ENCODE assay signal across 10 cellular contexts in the genomic region with DNA sequence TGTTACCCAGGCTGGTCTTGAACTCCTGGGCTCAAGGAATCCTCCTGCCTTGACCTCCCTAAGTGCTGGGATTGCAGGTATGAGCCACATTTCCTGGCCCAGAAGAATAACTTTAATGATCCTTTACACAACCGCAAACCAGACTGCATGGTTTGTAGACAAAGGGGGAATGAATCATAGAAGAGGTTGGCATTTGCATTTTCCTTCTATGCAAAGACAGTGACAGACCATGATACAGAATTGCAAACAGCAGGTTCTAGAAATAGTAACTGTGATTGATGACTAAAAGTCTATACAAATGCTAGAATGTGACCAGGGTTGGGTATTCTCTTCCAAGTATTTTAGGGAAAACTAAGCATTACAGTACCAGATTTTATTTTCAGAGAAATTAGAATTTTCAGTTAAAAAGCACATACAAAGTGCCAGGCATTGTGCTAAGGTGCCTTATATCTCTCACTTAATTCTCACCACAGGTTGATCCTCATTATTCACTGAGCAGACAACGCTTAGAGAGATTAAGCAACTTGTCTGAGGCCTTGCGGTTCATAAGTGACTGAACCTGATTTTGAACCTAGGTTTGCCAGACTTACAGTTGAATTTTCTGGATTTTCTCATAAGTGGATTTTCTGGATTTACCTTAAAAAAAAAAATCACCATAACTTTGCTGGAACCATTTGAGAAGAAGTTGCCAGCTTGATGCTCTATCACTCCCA.
DNase-seq lines count a peak whose midpoint lies in the region; ATAC-seq, FAIRE-seq and TF ChIP-seq lines count a peak whose summit lies in the region.
"Had no signal": no experiment of that assay in that cellular context is flagged by ENCODE, and none has a peak within 500 bp of the region (broad histone marks: within the 10 kb centered on the region; RNA-seq: fewer than 3 reads in every experiment).

No MANE protein-coding gene starts in this region.

- CTCF ChIA-PET in MCF 10A (lab: Yijun Ruan, JAX), result no interaction called here

- H3K27ac ChIP-seq in breast epithelium, result no peak overlapping the region
- H3K27ac ChIP-seq in gastroesophageal sphincter, result no peak overlapping the region

- H3K4me3 Mint-ChIP-seq in MCF 10A (ENCODE audit: unreplicated experiment), result no peak overlapping the region
- no peak overlapping the region for H3K4me3 Mint-ChIP-seq in chondrocyte (ENCODE audit: unreplicated experiment)
- H3K4me3 Mint-ChIP-seq: CD4-positive, alpha-beta T cell had no signal

- BruUV-seq in MCF 10A (replicated peaks; lab: Mats Ljungman, UMichigan), result no TSS peak

- no peak for TF ChIP-seq EP300 in gastroesophageal sphincter (IDR thresholded peaks at IDR 0.05)

- H3K36me3 ChIP-seq in breast epithelium, result no peaks in the 10 kb centered on the region
- no peaks in the 10 kb centered on the region for H3K36me3 ChIP-seq in gastroesophageal sphincter

- H3K4me1 ChIP-seq in breast epithelium, result no peaks in the 10 kb centered on the region
- H3K4me1 ChIP-seq in gastroesophageal sphincter, result peaks cover 0 to 32% (median 4%) of the 10 kb centered on the region in 3 donors

- intact Hi-C loops in MCF 10A (cut with micrococcal nuclease), result no loop called here
- intact Hi-C loops in breast epithelium (cut with DNase I; ENCODE audit: low total_unique reads), result no loop called here

- no peak for FAIRE-seq in urothelium cell line (lab: Jason Lieb, UNC)

- no peak for TF ChIP-seq CTCF in MCF 10A (IDR thresholded peaks at IDR 0.05; ENCODE audit: unreplicated experiment)
- TF ChIP-seq CTCF in breast epithelium (IDR thresholded peaks at IDR 0.05), result no peak
- TF ChIP-seq CTCF in chondrocyte (IDR thresholded peaks at IDR 0.05), result no peak
- no peak for TF ChIP-seq CTCF in gastroesophageal sphincter (IDR thresholded peaks at IDR 0.05)

- H3K4me3 ChIP-seq in breast epithelium (no peak overlapping the region), gastroesophageal sphincter (no peak overlapping the region)

- peaks cover 16% of the 10 kb centered on the region for H3K9me3 Mint-ChIP-seq in MCF 10A (ENCODE audit: unreplicated experiment)
- peaks cover 9% of the 10 kb centered on the region for H3K9me3 Mint-ChIP-seq in chondrocyte (ENCODE audit: low read depth)

- H3K27me3 ChIP-seq in breast epithelium (no peaks in the 10 kb centered on the region), gastroesophageal sphincter (no peaks in the 10 kb centered on the region)

- no peaks in the 10 kb centered on the region for H3K9me3 ChIP-seq in breast epithelium
- H3K9me3 ChIP-seq in gastroesophageal sphincter, result no peaks in the 10 kb centered on the region

- ATAC-seq in HG03457 (IDR thresholded peaks at IDR 0.05; ENCODE audit: unreplicated experiment), result peak; percentile 57
- no peak for ATAC-seq in gastroesophageal sphincter

- POLR2A ChIA-PET in MCF 10A (lab: Yijun Ruan, JAX), result interaction anchor here (0.6 to 1.0 kb wide), 4 partner anchors 13 to 148 kb away, joined by 3 to 4 read pairs (median 4); no protein-coding TSS in a partner anchor

- peak; percentile 73 for DNase-seq in MCF 10A (ENCODE audit: unreplicated experiment)
- DNase-seq in breast epithelium (ENCODE audit: low spot score in 2 of 2), result no peak
- DNase-seq in chondrocyte (ENCODE audit: low spot score), result no peak
- DNase-seq in urothelium cell line (ENCODE audit: low spot score), result peak; percentile 45
- no peak for DNase-seq in SW 1271 (lab: John Stamatoyannopoulos, UW)
- DNase-seq in GF-D8 (lab: John Stamatoyannopoulos, UW), result no peak
- DNase-seq: CD4-positive, alpha-beta T cell; NCI-H1092 had no signal

- H3K27me3 Mint-ChIP-seq in MCF 10A (ENCODE audit: insufficient read depth, unreplicated experiment) (no peaks in the 10 kb centered on the region), chondrocyte (ENCODE audit: low read depth) (no peaks in the 10 kb centered on the region)
- H3K27me3 Mint-ChIP-seq: CD4-positive, alpha-beta T cell had no signal

- H3K36me3 Mint-ChIP-seq in MCF 10A (ENCODE audit: insufficient read depth, unreplicated experiment) (peaks cover 13% of the 10 kb centered on the region), chondrocyte (ENCODE audit: low read depth) (peaks cover 5% of the 10 kb centered on the region)

- 57 to 94% methylated on average over 2 of the region's 3 CpGs for WGBS in gastroesophageal sphincter (ENCODE audit: low coverage in 1 of 2), 2 donors

- H3K4me1 Mint-ChIP-seq in MCF 10A (ENCODE audit: insufficient read depth, unreplicated experiment), result peaks cover 19% of the 10 kb centered on the region
- peaks cover 31% of the 10 kb centered on the region for H3K4me1 Mint-ChIP-seq in chondrocyte (ENCODE audit: low read depth)

- H3K27ac Mint-ChIP-seq in MCF 10A (ENCODE audit: low read depth, unreplicated experiment), result no peak overlapping the region
- H3K27ac Mint-ChIP-seq in chondrocyte (ENCODE audit: unreplicated experiment), result peak overlapping the region; percentile 53
- H3K27ac Mint-ChIP-seq: CD4-positive, alpha-beta T cell had no signal

- TF ChIP-seq POLR2A in breast epithelium (IDR thresholded peaks at IDR 0.05), result no peak
- TF ChIP-seq POLR2A in gastroesophageal sphincter (IDR thresholded peaks at IDR 0.05), result no peak

Comparison
In these comparisons a context has a peak if more than half of its experiments do, and no peak if none do; other contexts are left out.
1. DNase-seq: peak in MCF 10A (single experiment) and urothelium cell line (single experiment); none in breast epithelium (0 of 2), chondrocyte (single experiment), SW 1271 (0 of 2) and GF-D8 (single experiment).